ENCODE assay signal across 13 cellular contexts in genomic region chr2:7111626-7112025, GRCh38.
DNase-seq lines count a peak whose midpoint lies in the region; ATAC-seq and TF ChIP-seq lines count a peak whose summit lies in the region.
"Had no signal": no experiment of that assay in that cellular context is flagged by ENCODE, and none has a peak within 500 bp of the region (broad histone marks: within the 10 kb centered on the region; RNA-seq: fewer than 3 reads in every experiment).

No MANE protein-coding gene starts in this region.

- H3K9me3 ChIP-seq in left ventricle myocardium inferior (replicated peaks) = peaks cover 17% of the 10 kb centered on the region
- peaks cover 0 to 13% (median 0%) of the 10 kb centered on the region in 12 donors for H3K9me3 ChIP-seq in heart left ventricle

- H3K27ac ChIP-seq in left ventricle myocardium inferior (replicated peaks) = no peak overlapping the region
- H3K27ac ChIP-seq in heart left ventricle = no peak overlapping the region

- DNase-seq in left ventricle myocardium inferior (no peak), heart left ventricle (no peak), NCI-H187 treated with DMSO at 0.1 percent for 48 hours (lab: John Stamatoyannopoulos, UW) (peak; percentile 59), chondrocyte (ENCODE audit: low spot score) (no peak), T-cell (no peak), HuH-7 (ENCODE audit: low spot score) (no peak)
- no peak for DNase-seq in activated T-cell treated with anti-CD3 and anti-CD28 coated beads, Interleukin-2, amount 50 U/mL, for 24 hours
- DNase-seq: activated CD4-positive, alpha-beta T cell treated with anti-CD3 and anti-CD28 coated beads for 48 hours; activated naive CD4-positive, alpha-beta T cell treated with anti-CD3 and anti-CD28 coated beads for 36 hours; GOT3; RPMI8226 had no signal

- H3K27me3 ChIP-seq in left ventricle myocardium inferior (ENCODE audit: low read depth) = no peaks in the 10 kb centered on the region
- no peaks in the 10 kb centered on the region for H3K27me3 ChIP-seq in heart left ventricle

- H3K27me3 Mint-ChIP-seq in chondrocyte (ENCODE audit: low read depth) (peaks cover 4% of the 10 kb centered on the region), T-cell (no peaks in the 10 kb centered on the region)
- no peaks in the 10 kb centered on the region for H3K27me3 Mint-ChIP-seq in activated T-cell treated with anti-CD3 and anti-CD28 coated beads, Interleukin-2, amount 50 U/mL, for 24 hours

- H3K9me3 Mint-ChIP-seq in chondrocyte (ENCODE audit: low read depth) (peaks cover 7% of the 10 kb centered on the region), T-cell (peaks cover 2 to 20% (median 4%) of the 10 kb centered on the region in 3 donors)
- H3K9me3 Mint-ChIP-seq in activated T-cell treated with anti-CD3 and anti-CD28 coated beads, Interleukin-2, amount 50 U/mL, for 24 hours = peaks cover 3% of the 10 kb centered on the region

- no peaks in the 10 kb centered on the region for H3K4me1 ChIP-seq in left ventricle myocardium inferior
- no peaks in the 10 kb centered on the region for H3K4me1 ChIP-seq in heart left ventricle

- POLR2A ChIA-PET in T-cell (lab: Charles Lee) = interaction anchor here in 1 of 2 donors (1.0 kb wide), 1 partner anchor 54 kb away, joined by 3 read pairs; no protein-coding TSS in a partner anchor

- no peaks in the 10 kb centered on the region for H3K36me3 Mint-ChIP-seq in chondrocyte (ENCODE audit: low read depth)
- peaks cover 19% of the 10 kb centered on the region for H3K36me3 Mint-ChIP-seq in T-cell
- H3K36me3 Mint-ChIP-seq in activated T-cell treated with anti-CD3 and anti-CD28 coated beads, Interleukin-2, amount 50 U/mL, for 24 hours (ENCODE audit: low read depth) = peaks cover 2% of the 10 kb centered on the region

- H3K36me3 ChIP-seq in left ventricle myocardium inferior (no peaks in the 10 kb centered on the region), heart left ventricle (no peaks in the 10 kb centered on the region)

- intact Hi-C loops in left ventricle myocardium inferior (cut with micrococcal nuclease) (no loop called here), heart left ventricle (cut with DNase I) (no loop called here)

- H3K4me3 ChIP-seq in left ventricle myocardium inferior (no peak overlapping the region), heart left ventricle (no peak overlapping the region)

- TF ChIP-seq CTCF in left ventricle myocardium inferior (IDR thresholded peaks at IDR 0.05; ENCODE audit: borderline replicate concordance) = peak; percentile 19
- TF ChIP-seq CTCF in heart left ventricle (IDR thresholded peaks at IDR 0.05) = peak in 1 of 12 donors; percentile 10
- peak; percentile 62 for TF ChIP-seq CTCF in chondrocyte (IDR thresholded peaks at IDR 0.05)

- CTCF ChIA-PET in T-cell (lab: Charles Lee) = interaction anchor here in 1 of 2 donors (0.7 kb wide), 1 partner anchor 16 kb away, joined by 4 read pairs; no protein-coding TSS in a partner anchor

- no peak for ATAC-seq in heart left ventricle
- no peak for ATAC-seq in T-cell (replicated peaks in 1 of 4)
- no peak for ATAC-seq in HG03135 (IDR thresholded peaks at IDR 0.05; ENCODE audit: unreplicated experiment)
- ATAC-seq: sciatic nerve had no signal

- no peak for TF ChIP-seq POLR2A in heart left ventricle (IDR thresholded peaks at IDR 0.05)

- H3K4me3 Mint-ChIP-seq in chondrocyte (ENCODE audit: unreplicated experiment) (no peak overlapping the region), T-cell (no peak overlapping the region)
- no peak overlapping the region for H3K4me3 Mint-ChIP-seq in activated T-cell treated with anti-CD3 and anti-CD28 coated beads, Interleukin-2, amount 50 U/mL, for 24 hours
- H3K4me3 Mint-ChIP-seq: activated naive CD4-positive, alpha-beta T cell treated with anti-CD3 and anti-CD28 coated beads for 36 hours had no signal

- H3K4me1 Mint-ChIP-seq in chondrocyte (ENCODE audit: low read depth) (no peaks in the 10 kb centered on the region), T-cell (peaks cover 0 to 11% (median 0%) of the 10 kb centered on the region in 3 donors)
- no peaks in the 10 kb centered on the region for H3K4me1 Mint-ChIP-seq in activated T-cell treated with anti-CD3 and anti-CD28 coated beads, Interleukin-2, amount 50 U/mL, for 24 hours (ENCODE audit: low read depth)

- H3K27ac Mint-ChIP-seq in chondrocyte (ENCODE audit: unreplicated experiment) = no peak overlapping the region
- no peak overlapping the region for H3K27ac Mint-ChIP-seq in T-cell
- H3K27ac Mint-ChIP-seq in activated T-cell treated with anti-CD3 and anti-CD28 coated beads, Interleukin-2, amount 50 U/mL, for 24 hours = no peak overlapping the region
- H3K27ac Mint-ChIP-seq: activated naive CD4-positive, alpha-beta T cell treated with anti-CD3 and anti-CD28 coated beads for 36 hours had no signal
